ENCODE assay signal across 14 cellular contexts in genomic region chr2:60498176-60499081, GRCh38. TPM values are rescaled to one million over a fixed set of nuclear protein-coding genes. Genes with fewer than 3 reads are reported as not detected.
DNase-seq lines count a peak whose midpoint lies in the region; ATAC-seq and TF ChIP-seq lines count a peak whose summit lies in the region.
"Had no signal": no experiment of that assay in that cellular context is flagged by ENCODE, and none has a peak within 500 bp of the region (broad histone marks: within the 10 kb centered on the region; RNA-seq: fewer than 3 reads in every experiment).

No MANE protein-coding gene starts in this region.

- peak overlapping the region; percentile 55 for H3K27ac Mint-ChIP-seq in activated CD8-positive, alpha-beta T cell treated with anti-CD3 and anti-CD28 coated beads, Interleukin-2, amount 10 ng/mL, durations not matched to agents 7 days and 5 days

- H4K20me1 ChIP-seq in DOHH2 (ENCODE audit: control insufficient read depth, insufficient read depth, low read depth, low read length), result peaks cover 41% of the 10 kb centered on the region; the same call in 1 of the 2 replicates

- POLR2A ChIA-PET in activated CD8-positive, alpha-beta T cell treated with anti-CD3 and anti-CD28 coated beads, Interleukin-2, amount 10 ng/mL, durations not matched to agents 7 days and 5 days (lab: Charles Lee), result no interaction called here

- H3K4me3 ChIP-seq in DOHH2 (ENCODE audit: low read length), result no peak overlapping the region
- H3K4me3 ChIP-seq: ascending aorta had no signal

- CTCF ChIA-PET in activated CD8-positive, alpha-beta T cell treated with anti-CD3 and anti-CD28 coated beads, Interleukin-2, amount 10 ng/mL, durations not matched to agents 7 days and 5 days (lab: Charles Lee), result no interaction called here

- no peaks in the 10 kb centered on the region for H3K9me2 ChIP-seq in DOHH2 (replicated peaks; ENCODE audit: control insufficient read depth, low read length)

- H3K4me3 Mint-ChIP-seq in activated CD8-positive, alpha-beta T cell treated with anti-CD3 and anti-CD28 coated beads, Interleukin-2, amount 10 ng/mL, durations not matched to agents 7 days and 5 days, result no peak overlapping the region

- no peaks in the 10 kb centered on the region for H3K36me3 Mint-ChIP-seq in activated CD8-positive, alpha-beta T cell treated with anti-CD3 and anti-CD28 coated beads, Interleukin-2, amount 10 ng/mL, durations not matched to agents 7 days and 5 days (ENCODE audit: low read depth)

- H3K27ac ChIP-seq in DOHH2 (ENCODE audit: low read depth, low read length), result 0 out of 2 replicates have a peak overlapping the region, but pooled peaks have one; percentile 11
- H3K27ac ChIP-seq: ascending aorta had no signal

- H3K27me3 ChIP-seq in DOHH2 (ENCODE audit: control insufficient read depth, low read length), result no peaks in the 10 kb centered on the region
- H3K27me3 ChIP-seq: ascending aorta, BE2C had no signal

- H3K27me3 Mint-ChIP-seq in activated CD8-positive, alpha-beta T cell treated with anti-CD3 and anti-CD28 coated beads, Interleukin-2, amount 10 ng/mL, durations not matched to agents 7 days and 5 days (ENCODE audit: low read depth), result peaks cover 3% of the 10 kb centered on the region

- no peaks in the 10 kb centered on the region for H3K9me3 Mint-ChIP-seq in activated CD8-positive, alpha-beta T cell treated with anti-CD3 and anti-CD28 coated beads, Interleukin-2, amount 10 ng/mL, durations not matched to agents 7 days and 5 days (ENCODE audit: insufficient read depth)

- 0 out of 2 replicates have a peak overlapping the region, but pooled peaks have one; percentile 11 for H3K4me2 ChIP-seq in DOHH2 (ENCODE audit: low read length)

- no peaks in the 10 kb centered on the region for H3F3A ChIP-seq in DOHH2 (ENCODE audit: control insufficient read depth, insufficient read depth)

- peaks cover 17% of the 10 kb centered on the region for H3K4me1 Mint-ChIP-seq in activated CD8-positive, alpha-beta T cell treated with anti-CD3 and anti-CD28 coated beads, Interleukin-2, amount 10 ng/mL, durations not matched to agents 7 days and 5 days (ENCODE audit: low read depth)

- peaks cover 100% of the 10 kb centered on the region for H3K36me3 ChIP-seq in DOHH2 (ENCODE audit: control insufficient read depth, low read length)
- H3K36me3 ChIP-seq: ascending aorta, BE2C had no signal

- H3K4me1 ChIP-seq in DOHH2 (ENCODE audit: control insufficient read depth, low read length), result peaks cover 99% of the 10 kb centered on the region
- H3K4me1 ChIP-seq: ascending aorta, BE2C had no signal

- ATAC-seq in GM19023 (IDR thresholded peaks at IDR 0.05; ENCODE audit: unreplicated experiment) (peak; percentile 49), HG02870 (IDR thresholded peaks at IDR 0.05; ENCODE audit: unreplicated experiment) (peak; percentile 60)
- ATAC-seq in activated CD8-positive, alpha-beta T cell treated with anti-CD3 and anti-CD28 coated beads, Interleukin-2, amount 10 ng/mL, durations not matched to agents 7 days and 5 days, result no peak

- H3K9me3 ChIP-seq in DOHH2 (ENCODE audit: control insufficient read depth, insufficient read depth, low read length), result no peaks in the 10 kb centered on the region
- H3K9me3 ChIP-seq: ascending aorta, BE2C had no signal

- DNase-seq in activated CD8-positive, alpha-beta T cell treated with anti-CD3 and anti-CD28 coated beads, Interleukin-2, amount 10 ng/mL, durations not matched to agents 7 days and 5 days, result no peak
- no peak for DNase-seq in stimulated activated CD4-positive, alpha-beta T cell treated with anti-CD3 and anti-CD28 coated beads, Interleukin-2, amount 100 ng/mL, for 24 hours
- DNase-seq in occipital lobe (lab: John Stamatoyannopoulos, UW) (no peak), islet precursor cell (no peak), cerebellar nuclear complex (lab: John Stamatoyannopoulos, UW) (no peak)
- DNase-seq: activated T-cell treated with anti-CD3 and anti-CD28 coated beads for 4 hours; BE2C; NCI-H1436 treated with DMSO at 0.1 percent for 48 hours; retina; stimulated activated CD4-positive, alpha-beta T cell treated with anti-CD3 and anti-CD28 coated beads, Interleukin-4, amount 100 ng/mL, for 24 hours had no signal

- TF ChIP-seq CTCF in DOHH2 (IDR thresholded peaks at IDR 0.05; ENCODE audit: low read depth, low read length, poor library complexity, severe bottlenecking), result no peak

- peaks cover 100% of the 10 kb centered on the region for H3K79me2 ChIP-seq in DOHH2 (ENCODE audit: control insufficient read depth, low read length)

RNA-seq across cellular contexts. Expression of gene BCL11A, which starts 55.0 kb away (rescaled TPM):
- under 1 TPM in 1 of 2 experiments, not detected in 1; 0.03 TPM for total RNA-seq in activated CD8-positive, alpha-beta T cell treated with anti-CD3 and anti-CD28 coated beads, Interleukin-2, amount 10 ng/mL, durations not matched to agents 7 days and 5 days
- total RNA-seq in occipital lobe, result 128 TPM

Comparison
In these comparisons a context has a peak if more than half of its experiments do, and no peak if none do; other contexts are left out.
1. RNA of gene BCL11A, which starts 55.0 kb away (total RNA-seq): 128 TPM in occipital lobe (single experiment); 0.03 TPM in activated CD8-positive, alpha-beta T cell treated with anti-CD3 and anti-CD28 coated beads, Interleukin-2, amount 10 ng/mL, durations not matched to agents 7 days and 5 days; every median in the first group is over 100 times any median in the second.